Comparison of ENCODE assay signal across 18 cellular contexts in the genomic region with DNA sequence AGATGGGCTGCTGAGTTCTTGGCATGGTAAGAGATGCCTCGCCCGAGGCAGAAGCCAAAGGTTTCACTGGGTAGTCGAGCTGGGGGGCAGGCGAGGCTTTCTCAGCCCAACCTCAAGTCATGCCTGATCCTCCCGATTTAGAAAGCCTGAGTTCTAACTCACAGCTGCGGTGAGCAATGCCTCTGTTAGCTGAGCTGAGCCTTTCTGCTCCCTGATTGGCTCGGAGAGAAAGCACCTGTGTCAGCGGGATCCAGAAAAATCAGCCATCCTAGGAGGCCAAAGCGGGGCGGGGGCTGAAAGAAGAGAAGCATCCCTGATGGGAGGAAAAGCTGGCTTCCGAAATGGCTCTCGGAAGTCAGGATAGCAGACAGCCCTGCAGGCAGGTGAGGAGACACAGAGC.
"Had no signal": no experiment of that assay in that cellular context is flagged by ENCODE, and none has a peak within 500 bp of the region (broad histone marks: within the 10 kb centered on the region; RNA-seq: fewer than 3 reads in every experiment).

No MANE protein-coding gene starts in this region.

- H3K4me1 ChIP-seq: gastrocnemius medialis, heart right ventricle, spleen, thyroid gland had no signal

- H3K27ac ChIP-seq: gastrocnemius medialis, heart right ventricle, spleen, thyroid gland had no signal

- H3K36me3 ChIP-seq: gastrocnemius medialis, heart right ventricle, spleen, thyroid gland had no signal

- H3K4me3 Mint-ChIP-seq: activated CD4-positive, alpha-beta T cell treated with anti-CD3 and anti-CD28 coated beads, Interleukin-2, amount 10 ng/mL, durations not matched to agents 24 days and 14 days; activated CD8-positive, alpha-beta T cell treated with anti-CD3 and anti-CD28 coated beads, Interleukin-2, amount 10 ng/mL, durations not matched to agents 7 days and 5 days; naive thymus-derived CD4-positive, alpha-beta T cell; T-cell had no signal

- H3K9me3 ChIP-seq: gastrocnemius medialis, heart right ventricle, spleen, thyroid gland had no signal

- H3K27ac Mint-ChIP-seq: activated CD4-positive, alpha-beta T cell treated with anti-CD3 and anti-CD28 coated beads, Interleukin-2, amount 10 ng/mL, durations not matched to agents 24 days and 14 days; activated CD8-positive, alpha-beta T cell treated with anti-CD3 and anti-CD28 coated beads, Interleukin-2, amount 10 ng/mL, durations not matched to agents 7 days and 5 days; naive thymus-derived CD4-positive, alpha-beta T cell; T-cell had no signal

- H3K27me3 Mint-ChIP-seq: activated CD4-positive, alpha-beta T cell treated with anti-CD3 and anti-CD28 coated beads, Interleukin-2, amount 10 ng/mL, durations not matched to agents 24 days and 14 days had no signal

- H3K4me3 ChIP-seq: gastrocnemius medialis, heart right ventricle, spleen, thyroid gland had no signal

- H3K27me3 ChIP-seq: gastrocnemius medialis, thyroid gland had no signal

- DNase-seq: activated CD4-positive, alpha-beta T cell treated with anti-CD3 and anti-CD28 coated beads, Interleukin-2, amount 10 ng/mL, durations not matched to agents 24 days and 14 days; activated CD8-positive, alpha-beta memory T cell treated with anti-CD3 and anti-CD28 coated beads, Interleukin-2, amount 50 U/mL, for 4 hours; activated CD8-positive, alpha-beta T cell treated with anti-CD3 and anti-CD28 coated beads, Interleukin-2, amount 10 ng/mL, durations not matched to agents 7 days and 5 days; activated effector memory CD4-positive, alpha-beta T cell treated with Interleukin-2 at 50 U/mL for 16 hours; activated naive CD4-positive, alpha-beta T cell treated with anti-CD3 and anti-CD28 coated beads, Interleukin-2, amount 50 U/mL, for 16 hours; activated T-cell treated with anti-CD3 and anti-CD28 coated beads, Interleukin-2, amount 50 U/mL, for 48 hours; gastrocnemius medialis; heart right ventricle; left cardiac atrium; mesenchymal stem cell; naive thymus-derived CD4-positive, alpha-beta T cell; retina; spleen; stimulated activated CD8-positive, alpha-beta memory T cell treated with anti-CD3 and anti-CD28 coated beads, Interleukin-4, amount 100 ng/mL, for 48 hours; stimulated activated naive CD4-positive, alpha-beta T cell; T-cell; thyroid gland had no signal

- H3K4me1 Mint-ChIP-seq: activated CD4-positive, alpha-beta T cell treated with anti-CD3 and anti-CD28 coated beads, Interleukin-2, amount 10 ng/mL, durations not matched to agents 24 days and 14 days; naive thymus-derived CD4-positive, alpha-beta T cell; T-cell had no signal

- ATAC-seq: activated CD8-positive, alpha-beta T cell treated with anti-CD3 and anti-CD28 coated beads, Interleukin-2, amount 10 ng/mL, durations not matched to agents 7 days and 5 days; gastrocnemius medialis; heart right ventricle; left cardiac atrium; naive thymus-derived CD4-positive, alpha-beta T cell; SK-N-SH treated with all-trans-retinoic acid at 6 μM for 48 hours; T-cell had no signal

- H3K36me3 Mint-ChIP-seq: naive thymus-derived CD4-positive, alpha-beta T cell; T-cell had no signal

- H3K9me3 Mint-ChIP-seq: activated CD4-positive, alpha-beta T cell treated with anti-CD3 and anti-CD28 coated beads, Interleukin-2, amount 10 ng/mL, durations not matched to agents 24 days and 14 days had no signal
